Comparison of ENCODE assay signal across 12 cellular contexts in genomic region chr12:14959126-14959440, GRCh38. TPM values are rescaled to one million over a fixed set of nuclear protein-coding genes. Genes with fewer than 3 reads are reported as not detected.
DNase-seq lines count a peak whose midpoint lies in the region; ATAC-seq and TF ChIP-seq lines count a peak whose summit lies in the region.
"Had no signal": no experiment of that assay in that cellular context is flagged by ENCODE, and none has a peak within 500 bp of the region (broad histone marks: within the 10 kb centered on the region; RNA-seq: fewer than 3 reads in every experiment).

No MANE protein-coding gene starts in this region.

- WGBS in heart right ventricle, 2 donors: 87 to 91% methylated on average over 10 of the region's 10 CpGs
- WGBS in lung, 2 donors: 48 to 68% methylated on average over 10 of the region's 10 CpGs

- TF ChIP-seq CTCF in heart right ventricle (IDR thresholded peaks at IDR 0.05): no peak
- no peak for TF ChIP-seq CTCF in lung (IDR thresholded peaks at IDR 0.05; ENCODE audit: control extremely low read depth, extremely low read depth)
- TF ChIP-seq CTCF in tibial artery (IDR thresholded peaks at IDR 0.05): no peak

- peaks cover 0 to 7% (median 0%) of the 10 kb centered on the region in 9 donors for H3K36me3 ChIP-seq in heart right ventricle
- H3K36me3 ChIP-seq in lung (ENCODE audit: control insufficient read depth in 2 of 2, insufficient read depth in 2 of 2, low read length in 2 of 2): no peaks in the 10 kb centered on the region
- H3K36me3 ChIP-seq in tibial artery: no peaks in the 10 kb centered on the region

- H3K9me3 ChIP-seq in heart right ventricle (no peaks in the 10 kb centered on the region), lung (ENCODE audit: control insufficient read depth in 2 of 2, insufficient read depth in 1 of 2, low read length in 1 of 2) (no peaks in the 10 kb centered on the region), tibial artery (no peaks in the 10 kb centered on the region)

- H3K27ac ChIP-seq in heart right ventricle (peak overlapping the region; percentile 76 to 95 (median 84)), lung (ENCODE audit: low read depth in 1 of 2, low read length in 1 of 2) (peak overlapping the region; percentile 63 to 79), tibial artery (peak overlapping the region; percentile 60 to 63)

- H3K27me3 ChIP-seq in heart right ventricle (no peaks in the 10 kb centered on the region), lung (ENCODE audit: control insufficient read depth, insufficient read depth) (no peaks in the 10 kb centered on the region), tibial artery (no peaks in the 10 kb centered on the region)

- no peak for ATAC-seq in heart right ventricle
- ATAC-seq in Right ventricle myocardium superior (ENCODE audit: poor library complexity): no peak
- ATAC-seq in activated T-cell treated with anti-CD3 and anti-CD28 coated beads, Interleukin-2, amount 50 U/mL, for 72 hours (replicated peaks in 1 of 2): peak in 1 of 2 donors; percentile 1
- no peak for ATAC-seq in lung (ENCODE audit: insufficient read depth, low FRiP score)
- no peak for ATAC-seq in GM18498 (IDR thresholded peaks at IDR 0.05; ENCODE audit: unreplicated experiment)

- no peak for DNase-seq in heart right ventricle
- DNase-seq in Right ventricle myocardium superior: no peak
- DNase-seq in activated T-cell treated with anti-CD3 and anti-CD28 coated beads, Interleukin-2, amount 50 U/mL, for 72 hours: peak in 1 of 2 donors; percentile 28
- no peak for DNase-seq in lung (ENCODE audit: low spot score)
- no peak for DNase-seq in tibial artery
- DNase-seq in GOT3 (lab: John Stamatoyannopoulos, UW): no peak
- no peak for DNase-seq in NCI-H1092 treated with DMSO at 0.1 percent for 48 hours (lab: John Stamatoyannopoulos, UW)
- DNase-seq: hypothalamus; nephron progenitor cell; stimulated activated CD4-positive, alpha-beta T cell treated with anti-CD3 and anti-CD28 coated beads, Interleukin-4, amount 100 ng/mL, for 4 hours had no signal

- no peaks in the 10 kb centered on the region for H3K27me3 Mint-ChIP-seq in activated T-cell treated with anti-CD3 and anti-CD28 coated beads, Interleukin-2, amount 50 U/mL, for 72 hours (ENCODE audit: low read depth)

- intact Hi-C loops in heart right ventricle (cut with DNase I): loop anchor here in 2 of 10 donors (5.0 to 10.0 kb wide), 2 partner anchors 64 to 72 kb away; partner anchors contain the start of gene MGP (in 1 of the 2)
- intact Hi-C loops in Right ventricle myocardium superior (cut with DNase I): no loop called here
- intact Hi-C loops in tibial artery (cut with DNase I; ENCODE audit: low total_unique reads): loop anchor here (1.0 kb wide), 1 partner anchor 11 kb away; no protein-coding TSS in a partner anchor

- H3K4me1 Mint-ChIP-seq in activated T-cell treated with anti-CD3 and anti-CD28 coated beads, Interleukin-2, amount 50 U/mL, for 72 hours (ENCODE audit: low read depth): peaks cover 69% of the 10 kb centered on the region

- peaks cover 7 to 12% of the 10 kb centered on the region in 2 donors for H3K36me3 Mint-ChIP-seq in activated T-cell treated with anti-CD3 and anti-CD28 coated beads, Interleukin-2, amount 50 U/mL, for 72 hours (ENCODE audit: insufficient read depth in 2 of 2)

- H3K4me1 ChIP-seq in heart right ventricle (peaks cover 0 to 96% (median 66%) of the 10 kb centered on the region in 9 donors), lung (ENCODE audit: control insufficient read depth in 2 of 2, insufficient read depth in 2 of 2, low read length in 2 of 2) (peaks cover 4 to 6% of the 10 kb centered on the region in 2 donors), tibial artery (peaks cover 0 to 39% (median 15%) of the 10 kb centered on the region in 4 donors)

- H3K9me3 Mint-ChIP-seq in activated T-cell treated with anti-CD3 and anti-CD28 coated beads, Interleukin-2, amount 50 U/mL, for 72 hours: peaks cover 0 to 1% of the 10 kb centered on the region in 2 donors
- H3K9me3 Mint-ChIP-seq: nephron progenitor cell had no signal

- H3K4me3 ChIP-seq in heart right ventricle: peak overlapping the region in 8 of 10 donors; percentile 15 to 73 (median 54)
- no peak overlapping the region for H3K4me3 ChIP-seq in lung
- peak overlapping the region in 1 of 2 donors; percentile 48 for H3K4me3 ChIP-seq in tibial artery
- H3K4me3 ChIP-seq: SK-N-MC had no signal

- H3K27ac Mint-ChIP-seq in activated T-cell treated with anti-CD3 and anti-CD28 coated beads, Interleukin-2, amount 50 U/mL, for 72 hours: peak overlapping the region; percentile 96
- H3K27ac Mint-ChIP-seq: nephron progenitor cell had no signal

- H3K4me3 Mint-ChIP-seq in activated T-cell treated with anti-CD3 and anti-CD28 coated beads, Interleukin-2, amount 50 U/mL, for 72 hours: peak overlapping the region; percentile 99 to 100
- H3K4me3 Mint-ChIP-seq: nephron progenitor cell had no signal

RNA-seq across cellular contexts. Expression of gene ARHGDIB, which starts 2.3 kb away (rescaled TPM):
- total RNA-seq in heart right ventricle: 100 to 1,000 TPM in 1 of 10 donors, 10 to 100 TPM in 9; 28.1 to 150 (median 37.9) TPM
- 100 to 1,000 TPM; 114 to 144 TPM for polyA plus RNA-seq in heart right ventricle
- total RNA-seq in Right ventricle myocardium superior: 49.9 TPM
- total RNA-seq in activated T-cell treated with anti-CD3 and anti-CD28 coated beads, Interleukin-2, amount 50 U/mL, for 72 hours: 100 to 1,000 TPM; 402 to 450 TPM
- total RNA-seq in lung: 100 to 1,000 TPM in 1 of 2 donors, 10 to 100 TPM in 1; 66.5 to 250 TPM
- polyA plus RNA-seq in lung: 100 to 1,000 TPM; 269 to 597 TPM

RNA-seq across cellular contexts. Expression of gene PDE6H, which starts 13.8 kb away (rescaled TPM):
- total RNA-seq in heart right ventricle: not detected
- not detected for polyA plus RNA-seq in heart right ventricle
- not detected for total RNA-seq in Right ventricle myocardium superior
- total RNA-seq in activated T-cell treated with anti-CD3 and anti-CD28 coated beads, Interleukin-2, amount 50 U/mL, for 72 hours: not detected
- total RNA-seq in lung: under 1 TPM in 1 of 2 donors, not detected in 1; 0.88 TPM
- polyA plus RNA-seq in lung: under 1 TPM in 1 of 2 donors, not detected in 1; 0.08 TPM

RNA-seq across cellular contexts. Expression of gene ERP27, which starts 20.7 kb away (rescaled TPM):
- total RNA-seq in heart right ventricle: under 1 TPM in 8 of 10 donors, not detected in 2; 0.14 to 0.79 (median 0.28) TPM
- polyA plus RNA-seq in heart right ventricle: under 1 TPM; 0.20 to 0.44 TPM
- total RNA-seq in Right ventricle myocardium superior: 0.24 TPM
- total RNA-seq in activated T-cell treated with anti-CD3 and anti-CD28 coated beads, Interleukin-2, amount 50 U/mL, for 72 hours: 1 to 10 TPM; 3.8 to 4.0 TPM
- 10 to 100 TPM; 13.6 to 64.6 TPM for total RNA-seq in lung
- 1 to 10 TPM; 1.9 to 7.2 TPM for polyA plus RNA-seq in lung
